15 cellular contexts compared by ENCODE assay signal in genomic region chr12:179885-180284, GRCh38.
"Had no signal": no experiment of that assay in that cellular context is flagged by ENCODE, and none has a peak within 500 bp of the region (broad histone marks: within the 10 kb centered on the region; RNA-seq: fewer than 3 reads in every experiment).

No MANE protein-coding gene starts in this region.

- H3K36me3 Mint-ChIP-seq: activated CD4-positive, alpha-beta memory T cell treated with anti-CD3 and anti-CD28 coated beads for 36 hours; T-cell had no signal

- DNase-seq: activated CD4-positive, alpha-beta memory T cell treated with anti-CD3 and anti-CD28 coated beads for 36 hours; activated CD4-positive, alpha-beta T cell treated with anti-CD3 and anti-CD28 coated beads for 1 hour; activated naive CD4-positive, alpha-beta T cell; activated naive CD8-positive, alpha-beta T cell treated with anti-CD3 and anti-CD28 coated beads, Interleukin-2, amount 50 U/mL, for 24 hours; effector CD8-positive, alpha-beta T cell; ovary; stimulated activated CD4-positive, alpha-beta T cell treated with anti-CD3 and anti-CD28 coated beads, Interleukin-4, amount 100 ng/mL, for 4 hours; T1000 had no signal

- H3K36me3 ChIP-seq: cardiac muscle cell, colonic mucosa, ovary, upper lobe of left lung had no signal

- H3K9me3 ChIP-seq: colonic mucosa, ovary, upper lobe of left lung had no signal

- H3K27ac Mint-ChIP-seq: activated CD4-positive, alpha-beta memory T cell treated with anti-CD3 and anti-CD28 coated beads for 36 hours; activated naive CD8-positive, alpha-beta T cell treated with anti-CD3 and anti-CD28 coated beads, Interleukin-2, amount 50 U/mL, for 24 hours; memory B cell; T-cell had no signal

- H3K4me3 ChIP-seq: cardiac muscle cell, colonic mucosa, ovary, skin epidermis had no signal

- H3K27me3 ChIP-seq: cardiac muscle cell, colonic mucosa, ovary, upper lobe of left lung had no signal

- H3K9me3 Mint-ChIP-seq: activated CD4-positive, alpha-beta memory T cell treated with anti-CD3 and anti-CD28 coated beads for 36 hours; activated naive CD8-positive, alpha-beta T cell treated with anti-CD3 and anti-CD28 coated beads, Interleukin-2, amount 50 U/mL, for 24 hours; memory B cell; neural crest cell; T-cell had no signal

- H3K27ac ChIP-seq: cardiac muscle cell, colonic mucosa, ovary, skin epidermis had no signal

- ATAC-seq: activated naive CD8-positive, alpha-beta T cell treated with anti-CD3 and anti-CD28 coated beads, Interleukin-2, amount 50 U/mL, for 24 hours; T-cell had no signal

- H3K4me3 Mint-ChIP-seq: activated CD4-positive, alpha-beta memory T cell treated with anti-CD3 and anti-CD28 coated beads for 36 hours; activated naive CD8-positive, alpha-beta T cell treated with anti-CD3 and anti-CD28 coated beads, Interleukin-2, amount 50 U/mL, for 24 hours; memory B cell; neural crest cell; T-cell had no signal

- H3K4me1 ChIP-seq: colonic mucosa had no signal
